In the genomic region with DNA sequence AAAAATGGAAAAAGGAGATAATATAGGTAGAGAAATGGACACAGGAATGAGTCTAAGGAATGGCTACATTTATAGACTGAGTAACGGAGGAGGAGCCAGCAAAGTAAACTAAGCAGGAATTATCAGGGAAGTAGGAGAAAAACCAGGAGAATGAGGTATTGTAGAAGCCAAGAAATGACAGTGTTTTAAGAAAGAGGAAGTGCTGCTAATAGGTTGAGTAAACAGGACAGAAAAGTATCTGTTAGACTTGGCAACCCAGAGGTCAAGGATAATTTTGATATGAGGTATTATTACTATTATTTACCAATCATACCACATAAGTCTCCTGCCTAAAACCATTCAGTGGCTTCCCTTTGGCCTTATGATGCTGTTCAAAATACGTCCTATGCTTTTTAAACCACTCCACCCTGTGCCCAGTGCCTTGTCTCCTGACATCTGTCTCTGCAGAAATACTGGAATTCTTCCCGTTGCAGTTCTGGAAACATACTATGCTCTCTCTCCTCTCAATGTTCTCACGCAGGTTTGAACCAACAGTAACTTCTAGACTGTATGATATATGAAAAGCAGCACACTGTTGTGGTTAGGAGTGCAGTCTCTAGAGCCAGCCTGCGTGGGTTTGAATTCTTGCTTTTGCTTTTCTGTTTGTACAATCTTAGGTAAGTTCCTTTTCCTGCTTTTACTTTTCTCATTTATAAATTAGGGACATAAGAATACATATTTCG, we compare ENCODE assay signal across 11 cellular contexts. TPM values are rescaled to one million over a fixed set of nuclear protein-coding genes. Genes with fewer than 3 reads are reported as not detected.
DNase-seq lines count a peak whose midpoint lies in the region; ATAC-seq and TF ChIP-seq lines count a peak whose summit lies in the region.
"Had no signal": no experiment of that assay in that cellular context is flagged by ENCODE, and none has a peak within 500 bp of the region (broad histone marks: within the 10 kb centered on the region; RNA-seq: fewer than 3 reads in every experiment).

No MANE protein-coding gene starts in this region.

- H3K27ac Mint-ChIP-seq in activated T-helper 17 cell treated with anti-CD3 and anti-CD28 coated beads, Interleukin-2, amount 50 U/mL, for 72 hours, result no peak overlapping the region
- H3K27ac Mint-ChIP-seq in WTC11, result no peak overlapping the region

- CTCF ChIA-PET in WTC11 (lab: Charles Lee), result no interaction called here

- no peaks in the 10 kb centered on the region for H3K36me3 Mint-ChIP-seq in activated T-helper 17 cell treated with anti-CD3 and anti-CD28 coated beads, Interleukin-2, amount 50 U/mL, for 72 hours (ENCODE audit: low read depth)
- no peaks in the 10 kb centered on the region for H3K36me3 Mint-ChIP-seq in WTC11

- H3K4me1 Mint-ChIP-seq in activated T-helper 17 cell treated with anti-CD3 and anti-CD28 coated beads, Interleukin-2, amount 50 U/mL, for 72 hours, result no peaks in the 10 kb centered on the region
- no peaks in the 10 kb centered on the region for H3K4me1 Mint-ChIP-seq in WTC11

- H3K9me3 Mint-ChIP-seq in activated T-helper 17 cell treated with anti-CD3 and anti-CD28 coated beads, Interleukin-2, amount 50 U/mL, for 72 hours, result peaks cover 8% of the 10 kb centered on the region
- H3K9me3 Mint-ChIP-seq in WTC11, result peaks cover 9% of the 10 kb centered on the region

- H3K27ac ChIP-seq in brain microvascular endothelial cell, result no peak overlapping the region

- H3K36me3 ChIP-seq in brain microvascular endothelial cell (replicated peaks), result no peaks in the 10 kb centered on the region

- POLR2A ChIA-PET in WTC11 (lab: Charles Lee), result no interaction called here

- no peak overlapping the region for H3K4me3 Mint-ChIP-seq in activated T-helper 17 cell treated with anti-CD3 and anti-CD28 coated beads, Interleukin-2, amount 50 U/mL, for 72 hours
- H3K4me3 Mint-ChIP-seq in WTC11, result no peak overlapping the region

- TF ChIP-seq CTCF in WTC11 (IDR thresholded peaks at IDR 0.05) (no peak), brain microvascular endothelial cell (IDR thresholded peaks at IDR 0.05; ENCODE audit: low read depth, low read length, missing control alignments) (no peak)

- DNase-seq in WTC11 (ENCODE audit: low spot score), result no peak
- DNase-seq in brain microvascular endothelial cell, result no peak
- no peak for DNase-seq in NCI-H2081 treated with DMSO at 0.1 percent for 48 hours (lab: John Stamatoyannopoulos, UW)
- DNase-seq in left colon, result no peak
- DNase-seq: amniotic stem cell, erythroblast, right cardiac atrium had no signal

- no peaks in the 10 kb centered on the region for H3K27me3 ChIP-seq in brain microvascular endothelial cell (replicated peaks)

- intact Hi-C loops in left colon (cut with DNase I, micrococcal nuclease), result no loop called here

- in situ Hi-C loops in brain microvascular endothelial cell (cut with HindIII; ENCODE audit: low pct_ligation_motif_present, low sequenced_read_pairs), result no loop called here

- H3K27me3 Mint-ChIP-seq in activated T-helper 17 cell treated with anti-CD3 and anti-CD28 coated beads, Interleukin-2, amount 50 U/mL, for 72 hours, result no peaks in the 10 kb centered on the region
- no peaks in the 10 kb centered on the region for H3K27me3 Mint-ChIP-seq in WTC11 (ENCODE audit: low read depth)

- ATAC-seq in GM18508 (IDR thresholded peaks at IDR 0.05; ENCODE audit: insufficient read depth, unreplicated experiment), result peak; percentile 73
- ATAC-seq in GM21528 (IDR thresholded peaks at IDR 0.05; ENCODE audit: low FRiP score, unreplicated experiment), result peak; percentile 64
- peak; percentile 77 for ATAC-seq in HG03342 (IDR thresholded peaks at IDR 0.05; ENCODE audit: unreplicated experiment)
- peak; percentile 61 for ATAC-seq in activated T-helper 17 cell treated with anti-CD3 and anti-CD28 coated beads, Interleukin-2, amount 50 U/mL, for 72 hours (replicated peaks)
- ATAC-seq in WTC11, result no peak
- no peak for ATAC-seq in left colon
- ATAC-seq: right cardiac atrium had no signal

- H3K4me3 ChIP-seq in brain microvascular endothelial cell (ENCODE audit: low read depth, low read length), result no peak overlapping the region

TF ChIP-seq in WTC11, 78 proteins besides CTCF, POLR2A, EP300 and RAD21:
- TF ChIP-seq ZNF232 (CRISPR knock-in tag; IDR thresholded peaks at IDR 0.05) (no peak), ETV6 (CRISPR knock-in tag; IDR thresholded peaks at IDR 0.05) (no peak), ZNF263 (CRISPR knock-in tag; IDR thresholded peaks at IDR 0.05; ENCODE audit: low read depth) (no peak), E2F1 (CRISPR knock-in tag; IDR thresholded peaks at IDR 0.05) (no peak), ATF3 (CRISPR knock-in tag; conservative IDR thresholded peaks at IDR 0.05) (no peak), FOXK1 (CRISPR knock-in tag; IDR thresholded peaks at IDR 0.05) (no peak), CREM (CRISPR knock-in tag; IDR thresholded peaks at IDR 0.05) (no peak), ZNF423 (CRISPR knock-in tag; IDR thresholded peaks at IDR 0.05) (no peak), USF2 (CRISPR knock-in tag; IDR thresholded peaks at IDR 0.05) (no peak), ATF1 (CRISPR knock-in tag; IDR thresholded peaks at IDR 0.05) (no peak)
- TF ChIP-seq, protein P1, sequence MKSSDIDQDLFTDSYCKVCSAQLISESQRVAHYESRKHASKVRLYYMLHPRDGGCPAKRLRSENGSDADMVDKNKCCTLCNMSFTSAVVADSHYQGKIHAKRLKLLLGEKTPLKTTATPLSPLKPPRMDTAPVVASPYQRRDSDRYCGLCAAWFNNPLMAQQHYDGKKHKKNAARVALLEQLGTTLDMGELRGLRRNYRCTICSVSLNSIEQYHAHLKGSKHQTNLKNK (CRISPR knock-in tag; IDR thresholded peaks at IDR 0.05), result no peak

RNA-seq across cellular contexts. Expression of gene NEK7, which starts 24.6 kb away (rescaled TPM):
- total RNA-seq in activated T-helper 17 cell treated with anti-CD3 and anti-CD28 coated beads, Interleukin-2, amount 50 U/mL, for 72 hours, result 10 to 100 TPM; 64.3 to 76.9 TPM
- 10.3 to 13.3 TPM (median 11.3 TPM) in 3 replicates for total RNA-seq in WTC11 (2021)
- total RNA-seq in left colon, result 10 to 100 TPM; 44.0 to 61.3 TPM

Comparison
In these comparisons a context has a peak if more than half of its experiments do, and no peak if none do; other contexts are left out.
1. ATAC-seq: peak in GM18508 (single experiment), GM21528 (single experiment), HG03342 (single experiment) and activated T-helper 17 cell treated with anti-CD3 and anti-CD28 coated beads, Interleukin-2, amount 50 U/mL, for 72 hours (single experiment); none in WTC11 (single experiment) and left colon (single experiment).